In the genomic region with DNA sequence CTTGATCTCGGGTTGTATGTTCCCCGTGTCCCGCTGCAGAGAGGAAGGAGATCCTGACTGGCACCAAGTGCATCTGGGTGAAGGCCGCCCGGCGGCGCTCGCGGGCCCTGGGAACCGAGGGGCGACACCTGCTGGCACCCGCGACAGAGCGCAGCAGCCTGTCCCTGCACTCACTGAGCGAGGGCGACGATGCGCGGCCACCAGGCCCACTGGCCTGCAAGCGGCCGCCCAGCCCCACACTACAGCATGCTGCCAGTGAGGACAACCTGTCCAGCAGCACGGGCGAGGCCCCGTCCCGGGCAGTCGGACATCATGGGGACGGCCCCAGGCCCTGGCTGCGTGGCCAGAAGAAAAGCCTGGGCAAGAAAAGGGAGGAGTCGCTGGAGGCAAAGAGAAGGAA, we compare ENCODE assay signal across 8 cellular contexts. TPM values are rescaled to one million over a fixed set of nuclear protein-coding genes. Genes with fewer than 3 reads are reported as not detected.
DNase-seq lines count a peak whose midpoint lies in the region; ATAC-seq and TF ChIP-seq lines count a peak whose summit lies in the region.

No MANE protein-coding gene starts in this region.

- 7 to 10% methylated on average over 29 of the region's 29 CpGs for WGBS in lung, 2 donors
- 10 to 16% methylated on average over 10 to 28 of the region's 29 CpGs for WGBS in upper lobe of left lung, 2 donors

- no peaks in the 10 kb centered on the region for H3K36me3 Mint-ChIP-seq in activated naive CD8-positive, alpha-beta T cell treated with anti-CD3 and anti-CD28 coated beads, Interleukin-2, amount 50 U/mL, for 24 hours (ENCODE audit: low read depth)

- TF ChIP-seq CTCF in lung (IDR thresholded peaks at IDR 0.05; ENCODE audit: control extremely low read depth, extremely low read depth) (peak; percentile 18), upper lobe of left lung (IDR thresholded peaks at IDR 0.05) (peak in 5 of 6 experiments; percentile 16 to 64 (median 44))

- TF ChIP-seq POLR2A in upper lobe of left lung (IDR thresholded peaks at IDR 0.05) = no peak

- peaks cover 61% of the 10 kb centered on the region for H3K27me3 Mint-ChIP-seq in activated naive CD8-positive, alpha-beta T cell treated with anti-CD3 and anti-CD28 coated beads, Interleukin-2, amount 50 U/mL, for 24 hours

- peaks cover 0 to 6% of the 10 kb centered on the region in 2 donors for H3K9me3 ChIP-seq in lung (ENCODE audit: control insufficient read depth in 2 of 2, insufficient read depth in 1 of 2, low read length in 1 of 2)
- H3K9me3 ChIP-seq in upper lobe of left lung = no peaks in the 10 kb centered on the region

- H3K9me3 Mint-ChIP-seq in activated naive CD8-positive, alpha-beta T cell treated with anti-CD3 and anti-CD28 coated beads, Interleukin-2, amount 50 U/mL, for 24 hours = no peaks in the 10 kb centered on the region

- H3K4me1 Mint-ChIP-seq in activated naive CD8-positive, alpha-beta T cell treated with anti-CD3 and anti-CD28 coated beads, Interleukin-2, amount 50 U/mL, for 24 hours = peaks cover 3% of the 10 kb centered on the region

- DNase-seq in RPMI8226 (peak; percentile 79), lung (ENCODE audit: low spot score) (no peak), upper lobe of left lung (peak; percentile 45 to 92), epidermal melanocyte (ENCODE audit: insufficient read length, low spot score) (no peak)
- peak; percentile 77 for DNase-seq in activated naive CD8-positive, alpha-beta T cell treated with anti-CD3 and anti-CD28 coated beads, Interleukin-2, amount 50 U/mL, for 24 hours

- H3K4me1 ChIP-seq in lung (ENCODE audit: control insufficient read depth in 2 of 2, insufficient read depth in 2 of 2, low read length in 2 of 2) (peaks cover 0 to 6% of the 10 kb centered on the region in 2 donors), upper lobe of left lung (peaks cover 6 to 22% (median 10%) of the 10 kb centered on the region in 4 donors)

- H3K27ac Mint-ChIP-seq in activated naive CD8-positive, alpha-beta T cell treated with anti-CD3 and anti-CD28 coated beads, Interleukin-2, amount 50 U/mL, for 24 hours = no peak overlapping the region

- H3K27ac ChIP-seq in lung (ENCODE audit: low read depth in 1 of 2, low read length in 1 of 2) (no peak overlapping the region), upper lobe of left lung (no peak overlapping the region)

- H3K27me3 ChIP-seq in lung (ENCODE audit: control insufficient read depth, insufficient read depth) (peaks cover 44% of the 10 kb centered on the region), upper lobe of left lung (peaks cover 0 to 57% (median 31%) of the 10 kb centered on the region in 4 donors)

- no peaks in the 10 kb centered on the region for H3K36me3 ChIP-seq in lung (ENCODE audit: control insufficient read depth in 2 of 2, insufficient read depth in 2 of 2, low read length in 2 of 2)
- H3K36me3 ChIP-seq in upper lobe of left lung = no peaks in the 10 kb centered on the region

- H3K4me3 ChIP-seq in lung (no peak overlapping the region), upper lobe of left lung (no peak overlapping the region)

- no peak overlapping the region for H3K4me3 Mint-ChIP-seq in activated naive CD8-positive, alpha-beta T cell treated with anti-CD3 and anti-CD28 coated beads, Interleukin-2, amount 50 U/mL, for 24 hours

- TF ChIP-seq EP300 in upper lobe of left lung (IDR thresholded peaks at IDR 0.05) = no peak

- ATAC-seq in GM21529 (IDR thresholded peaks at IDR 0.05; ENCODE audit: unreplicated experiment) (peak; percentile 64), lung (ENCODE audit: insufficient read depth, low FRiP score) (no peak), upper lobe of left lung (ENCODE audit: low FRiP score in 2 of 2) (peak in 1 of 2 donors; percentile 41), HG02884 (IDR thresholded peaks at IDR 0.05; ENCODE audit: unreplicated experiment) (no peak), HG02840 (IDR thresholded peaks at IDR 0.05; ENCODE audit: low FRiP score, unreplicated experiment) (no peak)
- peak; percentile 68 for ATAC-seq in activated naive CD8-positive, alpha-beta T cell treated with anti-CD3 and anti-CD28 coated beads, Interleukin-2, amount 50 U/mL, for 24 hours

RNA-seq across cellular contexts. Expression of a gene that starts 7.5 kb away (rescaled TPM):
- total RNA-seq in lung (under 1 TPM in 1 of 2 donors, not detected in 1; 0.17 TPM), upper lobe of left lung (1 to 10 TPM in 1 of 6 donors, not detected in 5; 1.2 TPM)
- not detected for polyA plus RNA-seq in lung

RNA-seq across cellular contexts. Expression of a gene that starts 13.2 kb away (rescaled TPM):
- total RNA-seq in lung (not detected), upper lobe of left lung (under 1 TPM in 1 of 6 donors, not detected in 5; 0.27 TPM)
- under 1 TPM in 1 of 2 donors, not detected in 1; 0.03 TPM for polyA plus RNA-seq in lung

RNA-seq across cellular contexts. Expression of a gene that starts 28.1 kb away (rescaled TPM):
- total RNA-seq in lung (10 to 100 TPM in 1 of 2 donors, 1 to 10 TPM in 1; 8.9 to 12.7 TPM), upper lobe of left lung (10 to 100 TPM in 2 of 6 donors, 1 to 10 TPM in 3, under 1 TPM in 1; 0.46 to 13.7 (median 3.8) TPM)
- polyA plus RNA-seq in lung = 1 to 10 TPM; 4.2 to 4.5 TPM

Comparison
In these comparisons a context has a peak if more than half of its experiments do, and no peak if none do; other contexts are left out.
1. ATAC-seq: peak in GM21529 (single experiment) and activated naive CD8-positive, alpha-beta T cell treated with anti-CD3 and anti-CD28 coated beads, Interleukin-2, amount 50 U/mL, for 24 hours (single experiment); none in lung (single experiment), HG02884 (single experiment) and HG02840 (single experiment).
2. DNase-seq: peak in RPMI8226 (single experiment), activated naive CD8-positive, alpha-beta T cell treated with anti-CD3 and anti-CD28 coated beads, Interleukin-2, amount 50 U/mL, for 24 hours (single experiment) and upper lobe of left lung (2 of 2); none in lung (single experiment) and epidermal melanocyte (single experiment).